7 cellular contexts compared by ENCODE assay signal in genomic region chr17:8137645-8138342, GRCh38. TPM values are rescaled to one million over a fixed set of nuclear protein-coding genes. Genes with fewer than 3 reads are reported as not detected.
DNase-seq lines count a peak whose midpoint lies in the region; TF ChIP-seq lines count a peak whose summit lies in the region.
"Had no signal": no experiment of that assay in that cellular context is flagged by ENCODE, and none has a peak within 500 bp of the region (broad histone marks: within the 10 kb centered on the region; RNA-seq: fewer than 3 reads in every experiment).

No MANE protein-coding gene starts in this region.

- TF ChIP-seq CTCF in HFF-Myc (IDR thresholded peaks at IDR 0.05; ENCODE audit: low read depth, low read length, missing control alignments) (no peak), choroid plexus epithelial cell (conservative IDR thresholded peaks at IDR 0.05; ENCODE audit: low read depth, low read length) (no peak)

- H3K4me3 ChIP-seq in HFF-Myc (replicated peaks; ENCODE audit: low read depth, low read length) (peak overlapping the region; percentile 45), choroid plexus epithelial cell (ENCODE audit: low read depth, low read length) (peak overlapping the region; percentile 9), rectal smooth muscle tissue (ENCODE audit: low read length) (peak overlapping the region; percentile 58)

- DNase-seq in HFF-Myc (ENCODE audit: extremely low read depth, low read depth), result no peak
- DNase-seq in choroid plexus epithelial cell (ENCODE audit: low read depth), result no peak
- no peak for DNase-seq in ureter (ENCODE audit: low spot score)
- DNase-seq in GM19238 (ENCODE audit: insufficient read length, low spot score), result no peak
- DNase-seq in SHP77 treated with DMSO at 0.1 percent for 48 hours (lab: John Stamatoyannopoulos, UW), result no peak

- no peaks in the 10 kb centered on the region for H3K27me3 ChIP-seq in rectal smooth muscle tissue (ENCODE audit: control insufficient read depth, insufficient read depth, low read length)

- H3K9ac ChIP-seq in rectal smooth muscle tissue (ENCODE audit: low read length), result no peak overlapping the region

- H3K4me1 ChIP-seq in rectal smooth muscle tissue (ENCODE audit: control insufficient read depth, insufficient read depth, low read length), result peaks cover 10% of the 10 kb centered on the region

- peaks cover 28% of the 10 kb centered on the region for H3K36me3 ChIP-seq in rectal smooth muscle tissue (ENCODE audit: control insufficient read depth, insufficient read depth, low read length)

- H3K27ac ChIP-seq in rectal smooth muscle tissue (ENCODE audit: low read depth, low read length), result peak overlapping the region; percentile 96

RNA-seq across cellular contexts. Expression of gene HES7, which starts 13.9 kb away (rescaled TPM):
- total RNA-seq in ureter, result not detected

RNA-seq across cellular contexts. Expression of gene PER1, which starts 14.4 kb away (rescaled TPM):
- total RNA-seq in ureter, result 152 TPM

RNA-seq across cellular contexts. Expression of gene ALOXE3, which starts 19.5 kb away (rescaled TPM):
- 0.44 TPM for total RNA-seq in ureter
- total RNA-seq: sciatic nerve had no signal

RNA-seq across cellular contexts. Expression of gene VAMP2, which starts 25.0 kb away (rescaled TPM):
- 87.9 TPM for total RNA-seq in ureter

RNA-seq across cellular contexts. Expression of gene TMEM107, which starts 38.4 kb away (rescaled TPM):
- 17.1 TPM for total RNA-seq in ureter
